Comparison of ENCODE assay signal across 12 cellular contexts in the genomic region with DNA sequence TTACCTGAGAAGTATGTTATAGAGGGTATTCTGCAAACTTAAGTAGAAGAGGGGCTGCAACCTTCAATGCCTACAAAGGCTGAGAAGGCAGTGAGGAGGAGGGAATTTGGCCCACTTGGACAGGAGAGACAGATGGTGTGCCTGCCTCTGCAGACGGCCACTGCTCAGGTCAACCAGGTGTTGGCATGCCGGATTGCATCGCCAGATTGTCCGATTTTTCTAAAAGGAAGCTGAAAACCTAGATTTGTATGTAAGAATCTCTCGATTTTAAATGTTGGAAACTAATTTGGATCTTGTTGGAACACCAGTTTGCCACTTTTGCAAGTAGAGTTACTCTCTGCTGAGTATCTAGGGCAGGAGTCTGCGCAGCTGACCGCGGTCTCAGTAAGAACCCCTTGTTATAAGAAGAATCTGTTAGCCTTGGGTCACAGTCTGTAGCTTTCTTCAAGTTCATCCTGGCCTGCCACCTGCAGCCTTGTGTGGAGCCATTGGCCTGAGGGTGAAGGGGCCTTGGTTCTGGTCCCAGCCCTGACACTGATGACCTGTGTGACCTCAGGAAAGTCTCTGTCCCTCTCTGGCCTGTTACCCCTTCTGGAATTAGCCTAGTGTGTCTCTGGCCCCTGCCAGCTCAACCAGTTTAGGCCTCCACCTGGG. TPM values are rescaled to one million over a fixed set of nuclear protein-coding genes. Genes with fewer than 3 reads are reported as not detected.
DNase-seq lines count a peak whose midpoint lies in the region; ATAC-seq, FAIRE-seq and TF ChIP-seq lines count a peak whose summit lies in the region.
"Had no signal": no experiment of that assay in that cellular context is flagged by ENCODE, and none has a peak within 500 bp of the region (broad histone marks: within the 10 kb centered on the region; RNA-seq: fewer than 3 reads in every experiment).

No MANE protein-coding gene starts in this region.

- no peaks in the 10 kb centered on the region for H3K79me2 ChIP-seq in astrocyte (ENCODE audit: insufficient read depth, low read length)

- no peak overlapping the region for H2AFZ ChIP-seq in astrocyte (ENCODE audit: low read depth, low read length)

- DNase-seq in NCI-H82 (lab: John Stamatoyannopoulos, UW) (peak; percentile 37), NCI-H82 treated with DMSO at 0.1 percent for 48 hours (lab: John Stamatoyannopoulos, UW; ENCODE audit: unreplicated experiment) (no peak), astrocyte (ENCODE audit: low read depth) (no peak), lung (ENCODE audit: low spot score) (no peak), NCI-H446 (lab: John Stamatoyannopoulos, UW) (no peak), activated T-cell treated with anti-CD3 and anti-CD28 coated beads for 4 hours (no peak)
- DNase-seq: retina, substantia nigra had no signal

- no peaks in the 10 kb centered on the region for H4K20me1 ChIP-seq in astrocyte (ENCODE audit: insufficient read depth, low read length)

- H3K4me3 Mint-ChIP-seq in astrocyte (ENCODE audit: unreplicated experiment): no peak overlapping the region
- H3K4me3 Mint-ChIP-seq: activated T-helper 17 cell treated with anti-CD3 and anti-CD28 coated beads, Interleukin-2, amount 50 U/mL, for 72 hours had no signal

- TF ChIP-seq CTCF in astrocyte (IDR thresholded peaks at IDR 0.05; ENCODE audit: insufficient read depth, low read depth, low read length): no peak
- no peak for TF ChIP-seq CTCF in lung (IDR thresholded peaks at IDR 0.05; ENCODE audit: control extremely low read depth, extremely low read depth)

- H3K4me3 ChIP-seq in astrocyte (ENCODE audit: insufficient read depth, low read depth, low read length) (no peak overlapping the region), lung (no peak overlapping the region), subcutaneous abdominal adipose tissue (ENCODE audit: low read depth in 1 of 5, low read length in 5 of 5) (no peak overlapping the region)
- H3K4me3 ChIP-seq: K562 had no signal

- H3K4me1 Mint-ChIP-seq in astrocyte (ENCODE audit: low read depth, unreplicated experiment): peaks cover 30% of the 10 kb centered on the region
- H3K4me1 Mint-ChIP-seq: activated T-helper 17 cell treated with anti-CD3 and anti-CD28 coated beads, Interleukin-2, amount 50 U/mL, for 72 hours had no signal

- H3K27ac ChIP-seq in astrocyte (ENCODE audit: low read depth, low read length): peak overlapping the region; percentile 60
- H3K27ac ChIP-seq in lung (ENCODE audit: low read depth in 1 of 2, low read length in 1 of 2): peak overlapping the region; percentile 68 to 88
- peak overlapping the region; percentile 58 for H3K27ac ChIP-seq in subcutaneous abdominal adipose tissue (ENCODE audit: low read depth, low read length)

- H3K27me3 Mint-ChIP-seq in astrocyte (ENCODE audit: low read depth, unreplicated experiment): no peaks in the 10 kb centered on the region
- H3K27me3 Mint-ChIP-seq: activated T-helper 17 cell treated with anti-CD3 and anti-CD28 coated beads, Interleukin-2, amount 50 U/mL, for 72 hours had no signal

- FAIRE-seq in astrocyte (lab: Jason Lieb, UNC): no peak

- no peaks in the 10 kb centered on the region for H3K9me3 Mint-ChIP-seq in astrocyte (ENCODE audit: unreplicated experiment)
- H3K9me3 Mint-ChIP-seq: activated T-helper 17 cell treated with anti-CD3 and anti-CD28 coated beads, Interleukin-2, amount 50 U/mL, for 72 hours had no signal

- H3K27me3 ChIP-seq in astrocyte (ENCODE audit: insufficient read depth, low read length) (no peaks in the 10 kb centered on the region), lung (ENCODE audit: control insufficient read depth, insufficient read depth) (no peaks in the 10 kb centered on the region), subcutaneous abdominal adipose tissue (ENCODE audit: control insufficient read depth in 5 of 5, insufficient read depth in 4 of 5, low read length in 5 of 5) (no peaks in the 10 kb centered on the region)

- H3K36me3 ChIP-seq in astrocyte (ENCODE audit: insufficient read depth, low read length) (no peaks in the 10 kb centered on the region), lung (ENCODE audit: control insufficient read depth in 2 of 2, insufficient read depth in 2 of 2, low read length in 2 of 2) (no peaks in the 10 kb centered on the region), subcutaneous abdominal adipose tissue (ENCODE audit: control insufficient read depth in 5 of 5, insufficient read depth in 5 of 5, low read length in 5 of 5) (no peaks in the 10 kb centered on the region)

- H3K4me1 ChIP-seq in astrocyte (ENCODE audit: insufficient read depth, low read length) (peaks cover 29% of the 10 kb centered on the region), lung (ENCODE audit: control insufficient read depth in 2 of 2, insufficient read depth in 2 of 2, low read length in 2 of 2) (peaks cover 22 to 23% of the 10 kb centered on the region in 2 donors), subcutaneous abdominal adipose tissue (ENCODE audit: control insufficient read depth in 5 of 5, insufficient read depth in 5 of 5, low read length in 5 of 5) (peaks cover 7 to 27% (median 24%) of the 10 kb centered on the region in 5 donors)

- no peaks in the 10 kb centered on the region for H3K36me3 Mint-ChIP-seq in astrocyte (ENCODE audit: low read depth, unreplicated experiment)

- H3K27ac Mint-ChIP-seq in astrocyte (ENCODE audit: unreplicated experiment): peak overlapping the region; percentile 98
- H3K27ac Mint-ChIP-seq: activated T-helper 17 cell treated with anti-CD3 and anti-CD28 coated beads, Interleukin-2, amount 50 U/mL, for 72 hours had no signal

- no peak for ATAC-seq in lung (ENCODE audit: insufficient read depth, low FRiP score)
- ATAC-seq in GM18909 (IDR thresholded peaks at IDR 0.05; ENCODE audit: poor library complexity, unreplicated experiment): no peak
- ATAC-seq: activated T-helper 17 cell treated with anti-CD3 and anti-CD28 coated beads, Interleukin-2, amount 50 U/mL, for 72 hours had no signal

- H3K9ac ChIP-seq in astrocyte (ENCODE audit: low read length) (peak overlapping the region; percentile 6), subcutaneous abdominal adipose tissue (ENCODE audit: low read length in 5 of 5) (no peak overlapping the region)

- peak overlapping the region; percentile 61 for H3K4me2 ChIP-seq in astrocyte (ENCODE audit: low read length)

- H3K9me3 ChIP-seq in astrocyte (ENCODE audit: insufficient read depth, low read depth, low read length) (no peaks in the 10 kb centered on the region), lung (ENCODE audit: control insufficient read depth in 2 of 2, insufficient read depth in 1 of 2, low read length in 1 of 2) (no peaks in the 10 kb centered on the region), subcutaneous abdominal adipose tissue (ENCODE audit: control insufficient read depth in 5 of 5, low read length in 5 of 5) (no peaks in the 10 kb centered on the region)

- WGBS in lung, 2 donors: 96% methylated on average over 8 of the region's 8 CpGs

RNA-seq across cellular contexts. Expression of a gene that starts 54.4 kb away (rescaled TPM):
- total RNA-seq in astrocyte (48.2 and 98.9 TPM in 2 replicates), lung (100 to 1,000 TPM; 194 to 476 TPM)
- polyA plus RNA-seq in lung: 100 to 1,000 TPM in 1 of 2 donors, 10 to 100 TPM in 1; 85.0 to 457 TPM
